In the genomic region with DNA sequence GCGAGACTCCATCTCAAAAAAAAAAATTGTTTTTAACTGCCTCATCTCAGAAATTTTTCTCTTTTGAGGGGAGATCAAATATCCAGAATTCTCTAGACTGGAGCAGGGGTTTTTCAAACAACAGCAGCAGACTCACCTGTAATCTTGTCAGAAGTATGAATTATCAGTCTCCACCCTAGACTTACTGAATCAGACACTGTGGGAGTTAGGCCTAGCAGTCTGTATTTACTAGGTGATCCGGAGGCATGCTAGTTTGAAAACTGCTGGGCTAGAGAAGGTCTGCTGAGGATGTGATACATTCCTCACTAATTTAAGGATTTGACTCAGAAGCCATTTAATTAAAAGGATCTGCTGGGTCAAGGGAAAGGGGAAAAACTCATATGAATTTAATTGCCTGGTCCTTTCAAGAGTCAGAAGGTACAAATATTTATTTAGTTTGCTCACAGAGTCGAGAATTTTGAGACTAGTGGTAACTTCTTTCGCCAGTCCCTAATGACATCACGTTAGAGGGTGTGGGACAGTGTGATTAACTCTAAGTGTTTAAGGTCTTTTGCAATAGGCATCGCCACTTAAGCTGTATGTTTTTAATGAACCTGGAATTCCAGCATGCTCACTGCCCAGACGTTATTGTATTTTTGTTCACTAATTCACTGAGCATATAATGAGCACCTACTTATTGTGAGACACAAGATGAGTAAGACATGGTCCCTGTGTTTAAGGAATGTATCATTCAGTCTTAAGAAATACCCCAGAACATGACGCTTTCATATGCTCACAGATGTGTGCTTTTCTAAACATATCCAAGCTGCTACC, we compare ENCODE assay signal across 2 cellular contexts.
A peak's percentile ranks its signal among the peaks of the same experiment; 100 is the strongest.
TF ChIP-seq lines count a peak whose summit lies in the region.

No MANE protein-coding gene starts in this region.

TF ChIP-seq in A549, 52 proteins besides CTCF, POLR2A, EP300 and RAD21:
- TF ChIP-seq KDM1A (IDR thresholded peaks at IDR 0.05; ENCODE audit: low read depth) (no peak), FOSL2 (IDR thresholded peaks at IDR 0.05) (no peak), FOSL2 (CRISPR knock-in tag; IDR thresholded peaks at IDR 0.05) (peak; percentile 62), CEBPB (IDR thresholded peaks at IDR 0.05) (peak; percentile 28 to 63; a peak in 2 of 4 replicates)

TF ChIP-seq in GM12878, 131 proteins besides CTCF, POLR2A, EP300 and RAD21:
- TF ChIP-seq, protein P1, sequence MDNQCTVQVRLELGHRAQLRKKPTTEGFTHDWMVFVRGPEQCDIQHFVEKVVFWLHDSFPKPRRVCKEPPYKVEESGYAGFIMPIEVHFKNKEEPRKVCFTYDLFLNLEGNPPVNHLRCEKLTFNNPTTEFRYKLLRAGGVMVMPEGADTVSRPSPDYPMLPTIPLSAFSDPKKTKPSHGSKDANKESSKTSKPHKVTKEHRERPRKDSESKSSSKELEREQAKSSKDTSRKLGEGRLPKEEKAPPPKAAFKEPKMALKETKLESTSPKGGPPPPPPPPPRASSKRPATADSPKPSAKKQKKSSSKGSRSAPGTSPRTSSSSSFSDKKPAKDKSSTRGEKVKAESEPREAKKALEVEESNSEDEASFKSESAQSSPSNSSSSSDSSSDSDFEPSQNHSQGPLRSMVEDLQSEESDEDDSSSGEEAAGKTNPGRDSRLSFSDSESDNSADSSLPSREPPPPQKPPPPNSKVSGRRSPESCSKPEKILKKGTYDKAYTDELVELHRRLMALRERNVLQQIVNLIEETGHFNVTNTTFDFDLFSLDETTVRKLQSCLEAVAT (IDR thresholded peaks at IDR 0.05) = no peak
- TF ChIP-seq FOXM1 (IDR thresholded peaks at IDR 0.05; ENCODE audit: low read depth, low read length) = no peak
- TF ChIP-seq SMC3 (IDR thresholded peaks at IDR 0.05; ENCODE audit: borderline replicate concordance, low read length) = no peak
